In genomic region chr9:126360073-126360472, GRCh38 we compare ENCODE assay signal across 24 cellular contexts. TPM values are rescaled to one million over a fixed set of nuclear protein-coding genes. Genes with fewer than 3 reads are reported as not detected.
DNase-seq lines count a peak whose midpoint lies in the region; ATAC-seq, FAIRE-seq and TF ChIP-seq lines count a peak whose summit lies in the region.
"Had no signal": no experiment of that assay in that cellular context is flagged by ENCODE, and none has a peak within 500 bp of the region (broad histone marks: within the 10 kb centered on the region; RNA-seq: fewer than 3 reads in every experiment).

No MANE protein-coding gene starts in this region.

- H3K27ac Mint-ChIP-seq in activated CD8-positive, alpha-beta memory T cell treated with anti-CD3 and anti-CD28 coated beads, Interleukin-2, amount 10 ng/mL, durations not matched to agents 7 days and 5 days = no peak overlapping the region
- H3K27ac Mint-ChIP-seq: CD4-positive, alpha-beta memory T cell had no signal

- TF ChIP-seq POLR2A in GM12878 (IDR thresholded peaks at IDR 0.05; ENCODE audit: low read depth, low read length) (no peak), ovary (IDR thresholded peaks at IDR 0.05) (no peak)

- CTCF ChIA-PET in activated CD8-positive, alpha-beta memory T cell treated with anti-CD3 and anti-CD28 coated beads, Interleukin-2, amount 10 ng/mL, durations not matched to agents 7 days and 5 days (lab: Charles Lee) = interaction anchor here (1.8 kb wide), 1 partner anchor 37 kb away, joined by 5 read pairs; no protein-coding TSS in a partner anchor
- CTCF ChIA-PET in GM12878 (lab: Yijun Ruan, JAX) = interaction anchor here (0.8 to 0.9 kb wide), 2 partner anchors 132 to 952 kb away, joined by 3 to 4 read pairs; no protein-coding TSS in a partner anchor

- H3K27me3 ChIP-seq in GM12878 (replicated peaks in 1 of 2; ENCODE audit: control insufficient read depth in 2 of 2, insufficient read depth in 2 of 2, low read length in 1 of 2) (no peaks in the 10 kb centered on the region), ovary (no peaks in the 10 kb centered on the region)
- H3K27me3 ChIP-seq: BE2C; BLaER1 treated with 17β-estradiol and CSF1 and Interleukin-3, amounts not matched to agents 10 nM and 100 nM had no signal

- no peak for TF ChIP-seq EP300 in GM12878 (IDR thresholded peaks at IDR 0.05; ENCODE audit: borderline replicate concordance in 1 of 2, control insufficient read depth in 1 of 2, low read depth in 2 of 2, low read length in 2 of 2)
- no peak for TF ChIP-seq EP300 in ovary (IDR thresholded peaks at IDR 0.05)

- TF ChIP-seq CTCF in GM12878 (IDR thresholded peaks at IDR 0.05 in 2 of 3, conservative IDR thresholded peaks at IDR 0.05 in 1 of 3; ENCODE audit: control insufficient read depth in 2 of 3, extremely low read depth in 1 of 3, insufficient read depth in 1 of 3, low read depth in 3 of 3, low read length in 3 of 3) (no peak), ovary (IDR thresholded peaks at IDR 0.05) (no peak)

- peaks cover 32% of the 10 kb centered on the region for H3K4me1 Mint-ChIP-seq in activated CD8-positive, alpha-beta memory T cell treated with anti-CD3 and anti-CD28 coated beads, Interleukin-2, amount 10 ng/mL, durations not matched to agents 7 days and 5 days

- no peak for DNase-seq in activated CD8-positive, alpha-beta memory T cell treated with anti-CD3 and anti-CD28 coated beads, Interleukin-2, amount 10 ng/mL, durations not matched to agents 7 days and 5 days
- no peak for DNase-seq in activated CD8-positive, alpha-beta memory T cell treated with anti-CD3 and anti-CD28 coated beads for 24 hours
- DNase-seq in MV-4-11 (lab: John Stamatoyannopoulos, UW) (peak; percentile 62), GM12878 (ENCODE audit: low read depth, low spot score) (no peak), ovary (no peak), RCC 7860 (ENCODE audit: low spot score) (no peak)
- DNase-seq: 8988T; ACHN; AML-193; BE2C; Calu3; CD4-positive, alpha-beta memory T cell; COR-L47; DMS53; DMS79 treated with DMSO at 0.1 percent for 48 hours; GF-D8; GM23248; H7; HCEC 1CT had no signal

- BruUV-seq in GM12878 (replicated peaks; lab: Mats Ljungman, UMichigan) = no TSS peak

- H3K9me3 ChIP-seq in GM12878 (replicated peaks; ENCODE audit: control insufficient read depth, insufficient read depth, low read length) (peaks cover 5% of the 10 kb centered on the region; the same call in 2 of the 3 replicates), ovary (no peaks in the 10 kb centered on the region)

- H3K36me3 ChIP-seq in GM12878 (ENCODE audit: control insufficient read depth in 2 of 2, insufficient read depth in 2 of 2, low read length in 1 of 2) = no peaks in the 10 kb centered on the region
- no peaks in the 10 kb centered on the region for H3K36me3 ChIP-seq in ovary
- H3K36me3 ChIP-seq: BE2C had no signal

- POLR2A ChIA-PET in GM12878 (lab: Charles Lee) = no interaction called here

- no peak for FAIRE-seq in GM12878 (lab: Jason Lieb, UNC)
- no peak for FAIRE-seq in RCC 7860 (lab: Jason Lieb, UNC)
- FAIRE-seq: A549, GM12892, GM19239, H1 had no signal

- H3K4me3 ChIP-seq in GM12878 (no peak overlapping the region), ovary (no peak overlapping the region)
- H3K4me3 ChIP-seq: A549; BLaER1 treated with 17β-estradiol and CSF1 and Interleukin-3, amounts not matched to agents 10 nM and 100 nM; GM23248 had no signal

- peak; percentile 45 for ATAC-seq in activated CD8-positive, alpha-beta memory T cell treated with anti-CD3 and anti-CD28 coated beads, Interleukin-2, amount 10 ng/mL, durations not matched to agents 7 days and 5 days
- ATAC-seq in GM12878 = no peak
- ATAC-seq: A549 had no signal

- H3K27ac ChIP-seq in GM12878 (ENCODE audit: control insufficient read depth, insufficient read depth) (no peak overlapping the region), ovary (no peak overlapping the region)
- H3K27ac ChIP-seq: A549; BLaER1 treated with 17β-estradiol and CSF1 and Interleukin-3, amounts not matched to agents 10 nM and 100 nM; GM23248 had no signal

- TF ChIP-seq RAD21 in GM12878 (IDR thresholded peaks at IDR 0.05; ENCODE audit: insufficient read depth, low read depth, low read length) = no peak

- H3K9me3 Mint-ChIP-seq in activated CD8-positive, alpha-beta memory T cell treated with anti-CD3 and anti-CD28 coated beads, Interleukin-2, amount 10 ng/mL, durations not matched to agents 7 days and 5 days (ENCODE audit: low read depth) = peaks cover 23% of the 10 kb centered on the region

- in situ Hi-C loops in GM12878 (cut with MboI) = no loop called here

- RAD21 ChIA-PET in GM12878 (lab: Charles Lee; ENCODE audit: unreplicated experiment) = no interaction called here

- H3K4me1 ChIP-seq in GM12878 (ENCODE audit: control insufficient read depth, insufficient read depth, low read length) (no peaks in the 10 kb centered on the region), ovary (ENCODE audit: insufficient read depth) (no peaks in the 10 kb centered on the region)
- H3K4me1 ChIP-seq: A549, BE2C had no signal

- no peak overlapping the region for H3K4me3 Mint-ChIP-seq in activated CD8-positive, alpha-beta memory T cell treated with anti-CD3 and anti-CD28 coated beads, Interleukin-2, amount 10 ng/mL, durations not matched to agents 7 days and 5 days
- H3K4me3 Mint-ChIP-seq: CD4-positive, alpha-beta memory T cell had no signal

- intact Hi-C loops in GM12878 (cut with micrococcal nuclease; ENCODE audit: unreplicated experiment) (no loop called here), ovary (cut with DNase I) (no loop called here)

- H3K36me3 Mint-ChIP-seq in activated CD8-positive, alpha-beta memory T cell treated with anti-CD3 and anti-CD28 coated beads, Interleukin-2, amount 10 ng/mL, durations not matched to agents 7 days and 5 days = peaks cover 74% of the 10 kb centered on the region

- H3K4me2 ChIP-seq in GM12878 (ENCODE audit: control insufficient read depth, insufficient read depth) = no peak overlapping the region
- H3K4me2 ChIP-seq: A549; BLaER1 treated with 17β-estradiol and CSF1 and Interleukin-3, amounts not matched to agents 10 nM and 100 nM had no signal

- no peaks in the 10 kb centered on the region for H4K20me1 ChIP-seq in GM12878 (ENCODE audit: control insufficient read depth, insufficient read depth)

- SMC1A ChIA-PET in GM12878 (lab: Charles Lee; ENCODE audit: uncharacterized antibody, unreplicated experiment) = no interaction called here

- H3K27me3 Mint-ChIP-seq in activated CD8-positive, alpha-beta memory T cell treated with anti-CD3 and anti-CD28 coated beads, Interleukin-2, amount 10 ng/mL, durations not matched to agents 7 days and 5 days = no peaks in the 10 kb centered on the region
- H3K27me3 Mint-ChIP-seq: CD4-positive, alpha-beta memory T cell had no signal

- no peak overlapping the region for H2AFZ ChIP-seq in GM12878 (ENCODE audit: control insufficient read depth, low read depth, low read length)
- H2AFZ ChIP-seq: GM23248 had no signal

- WGBS in GM12878 (ENCODE audit: insufficient coverage, insufficient replicate concordance, low lambda C conversion rate, missing lambda C conversion rate) = 4% methylated on average over 1 of the region's 1 CpG
- 93 to 98% (median 94%) methylated on average over 1 of the region's 1 CpG for WGBS in ovary, 3 donors

- H3K79me2 ChIP-seq in GM12878 (ENCODE audit: control insufficient read depth, insufficient read depth, low read length) = no peaks in the 10 kb centered on the region

- no peak overlapping the region for H3K9ac ChIP-seq in GM12878 (ENCODE audit: control insufficient read depth, insufficient read depth, low read length)
- H3K9ac ChIP-seq: BLaER1 treated with 17β-estradiol and CSF1 and Interleukin-3, amounts not matched to agents 10 nM and 100 nM; GM23248 had no signal

TF ChIP-seq in GM12878, 131 proteins besides CTCF, POLR2A, EP300 and RAD21:
- TF ChIP-seq RUNX3 (IDR thresholded peaks at IDR 0.05; ENCODE audit: low read length) (0 out of 2 replicates have a peak, but pooled peaks have one; percentile 15), STAT3 (IDR thresholded peaks at IDR 0.05; ENCODE audit: low read depth, low read length) (no peak)

RNA-seq across cellular contexts. Expression of gene MVB12B, which starts 33.4 kb away (rescaled TPM):
- 10 to 100 TPM; 39.2 to 57.0 TPM for total RNA-seq in activated CD8-positive, alpha-beta memory T cell treated with anti-CD3 and anti-CD28 coated beads, Interleukin-2, amount 10 ng/mL, durations not matched to agents 7 days and 5 days
- not detected in 2 replicates for total RNA-seq in GM12878 (2013; cell fraction: nucleolus; rRNA removed)
- total RNA-seq in GM12878 (2014; rRNA removed) (not detected in 2 replicates), GM12878 (2014; rRNA removed; fragmentation: Illumina TruSeq; extraction: Trizol) (not detected in 2 replicates), GM12878 (2021) (0.08 and 0.29 TPM in 2 replicates), ovary (10 to 100 TPM in 6 of 7 donors, 1 to 10 TPM in 1; 7.0 to 23.1 (median 17.8) TPM)
- polyA plus RNA-seq in GM12878 (2011; ENCODE audit: low read depth) = not detected
- polyA plus RNA-seq in GM12878 (2011; rRNA removed) (not detected in 2 replicates), GM12878 (2014; fragmentation: Illumina TruSeq; extraction: Trizol) (not detected in 2 replicates), GM12878 (2014; fragmentation: Nextera tagmentation; extraction: Ambion mirVana) (not detected), GM12878 (2014; rRNA removed) (not detected in 2 replicates), GM12878 (2016; fragmentation: Nextera tagmentation; extraction: Ambion mirVana) (not detected), ovary (10 to 100 TPM in 1 of 2 donors, 1 to 10 TPM in 1; 9.5 to 19.2 TPM)
- not detected in 2 replicates for polyA plus RNA-seq in GM12878 (2011; cell fraction: cytosol; rRNA removed)
- polyA plus RNA-seq in GM12878 (2011; cell fraction: nucleus; rRNA removed) = not detected in 2 replicates
- not detected in 2 replicates for polyA plus RNA-seq in GM12878 (2012)
- not detected in 2 replicates for polyA minus RNA-seq in GM12878 (2011; rRNA and poly(A)+ RNA removed)
- polyA minus RNA-seq in GM12878 (2011; cell fraction: cytosol; rRNA and poly(A)+ RNA removed) = not detected in 2 replicates
- polyA minus RNA-seq in GM12878 (2011; cell fraction: nucleus; rRNA and poly(A)+ RNA removed) = not detected in 2 replicates

Comparison
In these comparisons a context has a peak if more than half of its experiments do, and no peak if none do; other contexts are left out.
1. RNA of gene MVB12B, which starts 33.4 kb away (total RNA-seq): 39.2 to 57.0 TPM in activated CD8-positive, alpha-beta memory T cell treated with anti-CD3 and anti-CD28 coated beads, Interleukin-2, amount 10 ng/mL, durations not matched to agents 7 days and 5 days and 7.0 to 23.1 TPM in ovary; 0.08 to 0.29 TPM in GM12878; every median in the first group is over 4 times any median in the second.